ENCODE assay signal across 8 cellular contexts in the genomic region with DNA sequence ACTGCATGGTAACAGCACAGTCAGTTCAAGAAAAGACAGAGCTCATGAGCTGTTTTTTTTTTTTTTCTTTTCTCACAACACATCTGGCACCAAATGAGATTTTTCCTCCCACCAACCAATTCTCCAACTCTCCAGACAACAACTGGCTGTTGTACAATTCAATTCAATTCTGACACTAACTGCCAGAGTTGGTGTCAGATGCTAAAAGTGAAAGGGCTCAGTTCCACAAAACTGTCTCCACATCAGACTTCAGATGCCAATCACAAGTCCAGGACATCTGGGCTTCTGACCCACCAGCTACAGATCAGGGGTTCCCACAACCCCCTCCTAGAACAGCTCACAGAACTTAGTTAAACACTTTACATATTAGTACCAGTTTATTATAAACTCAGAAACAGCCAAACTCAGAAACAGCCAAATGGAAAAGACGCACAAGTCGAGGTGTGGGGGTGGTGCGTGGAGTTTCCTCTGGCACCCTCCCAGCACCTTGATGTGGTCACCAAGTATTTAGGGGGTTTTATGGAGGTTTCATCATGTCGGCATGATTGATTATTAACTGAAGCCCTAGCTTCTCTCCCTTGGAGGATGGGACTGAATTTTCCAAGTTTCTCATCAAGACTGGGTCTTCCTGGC. TPM values are rescaled to one million over a fixed set of nuclear protein-coding genes. Genes with fewer than 3 reads are reported as not detected.
DNase-seq lines count a peak whose midpoint lies in the region; ATAC-seq and TF ChIP-seq lines count a peak whose summit lies in the region.

No MANE protein-coding gene starts in this region.

- H3F3A ChIP-seq in GM23338 (replicated peaks; ENCODE audit: low read depth) = no peaks in the 10 kb centered on the region

- POLR2A ChIA-PET in CD8-positive, alpha-beta T cell (lab: Charles Lee) = interaction anchor here (0.6 to 1.2 kb wide), 7 partner anchors 62 to 182 kb away, joined by 3 read pairs; no protein-coding TSS in a partner anchor

- DNase-seq in CD8-positive, alpha-beta T cell = peak; percentile 24 to 80 (median 61)
- no peak for DNase-seq in GM23338 (ENCODE audit: low spot score)
- peak; percentile 31 for DNase-seq in T-helper 9 cell
- peak; percentile 19 for DNase-seq in fibroblast of mammary gland (ENCODE audit: low read depth)
- DNase-seq in NCI-H2081 treated with DMSO at 0.1 percent for 48 hours (lab: John Stamatoyannopoulos, UW) = no peak
- no peak for DNase-seq in esophagus squamous epithelium (lab: John Stamatoyannopoulos, UW)
- DNase-seq in KG1 (lab: John Stamatoyannopoulos, UW) = no peak
- no peak for DNase-seq in NOMO-1 treated with DMSO at 0.1 percent for 48 hours (lab: John Stamatoyannopoulos, UW; ENCODE audit: unreplicated experiment)

- peak overlapping the region; percentile 72 for H2AFZ ChIP-seq in GM23338

- H3K4me3 Mint-ChIP-seq in CD8-positive, alpha-beta T cell = peak overlapping the region; percentile 77
- no peak overlapping the region for H3K4me3 Mint-ChIP-seq in GM23338

- TF ChIP-seq CTCF in CD8-positive, alpha-beta T cell (IDR thresholded peaks at IDR 0.05) = no peak
- TF ChIP-seq CTCF in GM23338 (conservative IDR thresholded peaks at IDR 0.05; ENCODE audit: low read depth in 2 of 2) = no peak
- no peak for TF ChIP-seq CTCF in fibroblast of mammary gland (conservative IDR thresholded peaks at IDR 0.05; ENCODE audit: control insufficient read depth, insufficient read depth, low read depth, low read length)
- no peak for TF ChIP-seq CTCF in esophagus squamous epithelium (IDR thresholded peaks at IDR 0.05)

- TF ChIP-seq POLR2A in esophagus squamous epithelium (IDR thresholded peaks at IDR 0.05) = no peak

- H3K79me2 ChIP-seq in GM23338 (replicated peaks; ENCODE audit: insufficient read depth) = no peaks in the 10 kb centered on the region

- WGBS in esophagus squamous epithelium, 2 donors = 35 to 71% methylated on average over 4 of the region's 4 CpGs

- no peak overlapping the region for H3K27ac ChIP-seq in CD8-positive, alpha-beta T cell (ENCODE audit: low read depth, low read length)
- H3K27ac ChIP-seq in GM23338 (ENCODE audit: low read depth) (no peak overlapping the region), esophagus squamous epithelium (no peak overlapping the region)

- no peaks in the 10 kb centered on the region for H3K36me3 Mint-ChIP-seq in CD8-positive, alpha-beta T cell
- H3K36me3 Mint-ChIP-seq in GM23338 (ENCODE audit: low read depth) = no peaks in the 10 kb centered on the region

- no peaks in the 10 kb centered on the region for H3K9me2 ChIP-seq in GM23338 (ENCODE audit: insufficient read depth)

- no peak overlapping the region for H3K4me2 ChIP-seq in GM23338

- peaks cover 19% of the 10 kb centered on the region for H3K4me1 Mint-ChIP-seq in CD8-positive, alpha-beta T cell (ENCODE audit: low read depth)
- H3K4me1 Mint-ChIP-seq in GM23338 = peaks cover 3% of the 10 kb centered on the region; the same call in 2 of the 3 replicates

- ATAC-seq in CD8-positive, alpha-beta T cell = peak; percentile 71
- no peak for ATAC-seq in GM23338

- no peaks in the 10 kb centered on the region for H3K9me3 ChIP-seq in CD8-positive, alpha-beta T cell (ENCODE audit: low read length)
- no peaks in the 10 kb centered on the region for H3K9me3 ChIP-seq in esophagus squamous epithelium

- peaks cover 15% of the 10 kb centered on the region for H3K4me1 ChIP-seq in CD8-positive, alpha-beta T cell (ENCODE audit: insufficient read depth, low read length)
- no peaks in the 10 kb centered on the region for H3K4me1 ChIP-seq in GM23338 (ENCODE audit: insufficient read depth)
- H3K4me1 ChIP-seq in esophagus squamous epithelium = no peaks in the 10 kb centered on the region

- H3K36me3 ChIP-seq in CD8-positive, alpha-beta T cell (ENCODE audit: insufficient read depth, low read length) = no peaks in the 10 kb centered on the region
- H3K36me3 ChIP-seq in GM23338 (ENCODE audit: insufficient read depth) (no peaks in the 10 kb centered on the region), esophagus squamous epithelium (no peaks in the 10 kb centered on the region)

- peak overlapping the region; percentile 60 for H3K27ac Mint-ChIP-seq in CD8-positive, alpha-beta T cell
- no peak overlapping the region for H3K27ac Mint-ChIP-seq in GM23338

- CTCF ChIA-PET in CD8-positive, alpha-beta T cell (lab: Charles Lee) = interaction anchor here (0.8 to 5.1 kb wide), 17 partner anchors 10 to 299 kb away, joined by 3 to 33 read pairs (median 3); no protein-coding TSS in a partner anchor

- no peaks in the 10 kb centered on the region for H3K9me3 Mint-ChIP-seq in CD8-positive, alpha-beta T cell
- no peaks in the 10 kb centered on the region; the same call in 2 of the 3 replicates for H3K9me3 Mint-ChIP-seq in GM23338

- H3K27me3 ChIP-seq in CD8-positive, alpha-beta T cell (ENCODE audit: insufficient read depth, low read length) = no peaks in the 10 kb centered on the region
- H3K27me3 ChIP-seq in GM23338 (ENCODE audit: insufficient read depth) (no peaks in the 10 kb centered on the region), esophagus squamous epithelium (no peaks in the 10 kb centered on the region)

- H3K4me3 ChIP-seq in CD8-positive, alpha-beta T cell (ENCODE audit: low read depth, low read length) = no peak overlapping the region
- H3K4me3 ChIP-seq in GM23338 (no peak overlapping the region), fibroblast of mammary gland (ENCODE audit: control insufficient read depth, low read depth, low read length) (no peak overlapping the region), esophagus squamous epithelium (no peak overlapping the region)

- intact Hi-C loops in CD8-positive, alpha-beta T cell (cut with DNase I, micrococcal nuclease) = loop anchor here in 1 of 2 experiments (2.0 kb wide), 1 partner anchor 23 kb away; no protein-coding TSS in a partner anchor
- intact Hi-C loops in esophagus squamous epithelium (cut with DNase I) = no loop called here

- no peaks in the 10 kb centered on the region for H3K27me3 Mint-ChIP-seq in CD8-positive, alpha-beta T cell (ENCODE audit: low read depth)
- H3K27me3 Mint-ChIP-seq in GM23338 (ENCODE audit: insufficient read depth, low read depth, poor library complexity) = no peaks in the 10 kb centered on the region

- no peaks in the 10 kb centered on the region for H4K20me1 ChIP-seq in GM23338 (replicated peaks; ENCODE audit: insufficient read depth)

TF ChIP-seq in GM23338, 12 proteins besides CTCF, POLR2A, EP300 and RAD21:
- TF ChIP-seq EZH2phosphoT487 (IDR thresholded peaks at IDR 0.05; ENCODE audit: unreplicated experiment) = no peak
- no peak for TF ChIP-seq ZNF114 (CRISPR knock-in tag; IDR thresholded peaks at IDR 0.05)
- TF ChIP-seq, protein P1, sequence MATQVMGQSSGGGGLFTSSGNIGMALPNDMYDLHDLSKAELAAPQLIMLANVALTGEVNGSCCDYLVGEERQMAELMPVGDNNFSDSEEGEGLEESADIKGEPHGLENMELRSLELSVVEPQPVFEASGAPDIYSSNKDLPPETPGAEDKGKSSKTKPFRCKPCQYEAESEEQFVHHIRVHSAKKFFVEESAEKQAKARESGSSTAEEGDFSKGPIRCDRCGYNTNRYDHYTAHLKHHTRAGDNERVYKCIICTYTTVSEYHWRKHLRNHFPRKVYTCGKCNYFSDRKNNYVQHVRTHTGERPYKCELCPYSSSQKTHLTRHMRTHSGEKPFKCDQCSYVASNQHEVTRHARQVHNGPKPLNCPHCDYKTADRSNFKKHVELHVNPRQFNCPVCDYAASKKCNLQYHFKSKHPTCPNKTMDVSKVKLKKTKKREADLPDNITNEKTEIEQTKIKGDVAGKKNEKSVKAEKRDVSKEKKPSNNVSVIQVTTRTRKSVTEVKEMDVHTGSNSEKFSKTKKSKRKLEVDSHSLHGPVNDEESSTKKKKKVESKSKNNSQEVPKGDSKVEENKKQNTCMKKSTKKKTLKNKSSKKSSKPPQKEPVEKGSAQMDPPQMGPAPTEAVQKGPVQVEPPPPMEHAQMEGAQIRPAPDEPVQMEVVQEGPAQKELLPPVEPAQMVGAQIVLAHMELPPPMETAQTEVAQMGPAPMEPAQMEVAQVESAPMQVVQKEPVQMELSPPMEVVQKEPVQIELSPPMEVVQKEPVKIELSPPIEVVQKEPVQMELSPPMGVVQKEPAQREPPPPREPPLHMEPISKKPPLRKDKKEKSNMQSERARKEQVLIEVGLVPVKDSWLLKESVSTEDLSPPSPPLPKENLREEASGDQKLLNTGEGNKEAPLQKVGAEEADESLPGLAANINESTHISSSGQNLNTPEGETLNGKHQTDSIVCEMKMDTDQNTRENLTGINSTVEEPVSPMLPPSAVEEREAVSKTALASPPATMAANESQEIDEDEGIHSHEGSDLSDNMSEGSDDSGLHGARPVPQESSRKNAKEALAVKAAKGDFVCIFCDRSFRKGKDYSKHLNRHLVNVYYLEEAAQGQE (IDR thresholded peaks at IDR 0.05; ENCODE audit: unreplicated experiment) = no peak
- no peak for TF ChIP-seq JUNB (IDR thresholded peaks at IDR 0.05; ENCODE audit: unreplicated experiment)
- TF ChIP-seq STAT1 (IDR thresholded peaks at IDR 0.05; ENCODE audit: unreplicated experiment) = no peak

RNA-seq across cellular contexts. Expression of a gene that starts 39.2 kb away (rescaled TPM):
- 10 to 100 TPM; 14.2 to 16.9 TPM for total RNA-seq in CD8-positive, alpha-beta T cell
- total RNA-seq in GM23338 (2014; rRNA removed; shearing (Covaris generic)) = 48.1 and 48.8 TPM in 2 replicates
- polyA plus RNA-seq in GM23338 (2016; fragmentation: Nextera tagmentation; extraction: Ambion mirVana) = 22.4 and 23.6 TPM in 2 replicates
- 10 to 100 TPM in 3 of 4 donors, 1 to 10 TPM in 1; 8.7 to 19.1 (median 10.9) TPM for total RNA-seq in esophagus squamous epithelium

Comparison
In these comparisons a context has a peak if more than half of its experiments do, and no peak if none do; other contexts are left out.
1. DNase-seq: peak in CD8-positive, alpha-beta T cell (7 of 7), T-helper 9 cell (single experiment) and fibroblast of mammary gland (single experiment); none in GM23338 (single experiment), NCI-H2081 treated with DMSO at 0.1 percent for 48 hours (single experiment), esophagus squamous epithelium (single experiment), KG1 (single experiment) and NOMO-1 treated with DMSO at 0.1 percent for 48 hours (single experiment).